Comparison of ENCODE assay signal across 13 cellular contexts in the genomic region with DNA sequence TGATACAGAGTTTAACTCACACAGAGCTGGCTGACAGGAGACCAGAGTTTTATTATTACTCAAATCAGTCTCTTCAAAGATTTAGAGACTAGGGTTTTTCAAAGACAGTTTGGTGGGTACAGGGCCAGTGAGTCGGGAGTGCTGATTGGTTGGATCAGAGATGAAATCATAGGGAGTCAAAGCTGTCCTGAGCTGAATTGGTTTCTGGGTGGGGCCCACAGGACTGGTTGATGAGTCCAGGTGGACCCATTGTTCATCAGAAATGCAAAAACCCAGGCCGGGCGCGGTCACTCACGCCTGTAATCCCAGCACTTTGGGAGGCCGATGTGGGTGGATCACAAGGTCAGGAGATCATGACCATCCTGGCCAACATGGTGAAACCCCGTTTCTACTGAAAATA. TPM values are rescaled to one million over a fixed set of nuclear protein-coding genes. Genes with fewer than 3 reads are reported as not detected.
A peak's percentile ranks its signal among the peaks of the same experiment; 100 is the strongest.
DNase-seq lines count a peak whose midpoint lies in the region; ATAC-seq and TF ChIP-seq lines count a peak whose summit lies in the region.
"Not testable (repeated sequence)": the region's sequence is repeated elsewhere in the genome, so short reads cannot be mapped to it uniquely, and the experiment has no call there.
"Had no signal": no experiment of that assay in that cellular context is flagged by ENCODE, and none has a peak within 500 bp of the region (broad histone marks: within the 10 kb centered on the region; RNA-seq: fewer than 3 reads in every experiment).

No MANE protein-coding gene starts in this region.

- H3K27me3 ChIP-seq in PC-3 (ENCODE audit: low read length); testis: not testable (repeated sequence)

- H3K4me1 ChIP-seq in PC-3 (ENCODE audit: insufficient read depth, low read length), result peaks cover 15% of the 10 kb centered on the region
- not testable (repeated sequence) for H3K4me1 ChIP-seq in testis

- not testable (repeated sequence) for TF ChIP-seq POLR2A in testis (IDR thresholded peaks at IDR 0.05)

- not testable (repeated sequence) for H3K9me3 ChIP-seq in PC-3 (ENCODE audit: low read length); testis

- POLR2A ChIA-PET in PC-3 (lab: Charles Lee; ENCODE audit: unreplicated experiment), result interaction anchor here (0.6 kb wide), 1 partner anchor 106 kb away, joined by 7 read pairs; no protein-coding TSS in a partner anchor

- not testable (repeated sequence) for H3K79me2 ChIP-seq in PC-3 (ENCODE audit: low read length)

- not testable (repeated sequence) for BruUV-seq in PC-3 (replicated peaks; lab: Mats Ljungman, UMichigan)

- intact Hi-C loops in PC-3 (cut with micrococcal nuclease), result loop anchor here (1.0 to 10.0 kb wide), 2 partner anchors 32 to 78 kb away; no protein-coding TSS in a partner anchor
- intact Hi-C loops in activated naive CD4-positive, alpha-beta T cell treated with anti-CD3 and anti-CD28 coated beads for 36 hours (cut with micrococcal nuclease); testis (cut with DNase I; ENCODE audit: low total_unique reads): not testable (repeated sequence)

- DNase-seq in NCI-H146 (lab: John Stamatoyannopoulos, UW) (peak; percentile 84), PC-3 (peak; percentile 16), epithelial cell of esophagus (ENCODE audit: low read depth) (peak; percentile 61), testis (peak; percentile 19)
- DNase-seq in activated naive CD4-positive, alpha-beta T cell treated with anti-CD3 and anti-CD28 coated beads for 36 hours, result peak; percentile 8
- not testable (repeated sequence) for DNase-seq in mesothelial cell of epicardium (ENCODE audit: low spot score in 2 of 2, unreplicated experiment in 2 of 2)

- CTCF ChIA-PET in PC-3 (lab: Charles Lee), result interaction anchor here (0.5 to 0.9 kb wide), 2 partner anchors 32 to 190 kb away, joined by 3 to 12 read pairs; no protein-coding TSS in a partner anchor
- CTCF ChIA-PET in activated naive CD4-positive, alpha-beta T cell treated with anti-CD3 and anti-CD28 coated beads for 36 hours (lab: Charles Lee), result interaction anchor here (0.6 to 1.2 kb wide), 3 partner anchors 32 to 301 kb away, joined by 3 to 8 read pairs (median 3); no protein-coding TSS in a partner anchor

- H3K36me3 ChIP-seq in PC-3 (ENCODE audit: low read depth, low read length); testis (ENCODE audit: low read depth, missing control alignments): not testable (repeated sequence)

- H3K4me2 ChIP-seq in PC-3 (ENCODE audit: low read length), result peak overlapping the region; percentile 74

- not testable (repeated sequence) for H3K27me3 Mint-ChIP-seq in activated naive CD4-positive, alpha-beta T cell treated with anti-CD3 and anti-CD28 coated beads for 36 hours (ENCODE audit: low read depth); mesothelial cell of epicardium (ENCODE audit: low read depth)

- not testable (repeated sequence) for H3K9me2 ChIP-seq in PC-3 (replicated peaks; ENCODE audit: low read length)

- H3K27ac ChIP-seq in C4-2B (peak overlapping the region; percentile 52), PC-3 (ENCODE audit: low read length) (peak overlapping the region; percentile 92)
- H3K27ac ChIP-seq in testis, result not testable (repeated sequence)

- not testable (repeated sequence) for H3F3A ChIP-seq in PC-3 (ENCODE audit: low read length, unreplicated experiment)

- peak overlapping the region; percentile 58 for H2AFZ ChIP-seq in PC-3 (ENCODE audit: low read length)

- 80 to 86% methylated on average over 7 of the region's 7 CpGs for WGBS in testis, 2 donors

- peak; percentile 36 for ATAC-seq in PC-3

- H3K27ac Mint-ChIP-seq in activated naive CD4-positive, alpha-beta T cell treated with anti-CD3 and anti-CD28 coated beads for 36 hours, result not testable (repeated sequence)
- H3K27ac Mint-ChIP-seq in mesothelial cell of epicardium, result peak overlapping the region; percentile 14

- peak overlapping the region; percentile 67 for H3K9ac ChIP-seq in PC-3 (ENCODE audit: low read length)

- not testable (repeated sequence) for TF ChIP-seq CTCF in C4-2B (conservative IDR thresholded peaks at IDR 0.05); PC-3 (conservative IDR thresholded peaks at IDR 0.05; ENCODE audit: low read depth, low read length); epithelial cell of esophagus (IDR thresholded peaks at IDR 0.05; ENCODE audit: insufficient read depth, low read depth, low read length, missing control alignments); mesothelial cell of epicardium (IDR thresholded peaks at IDR 0.05; ENCODE audit: unreplicated experiment); testis (IDR thresholded peaks at IDR 0.05)

- not testable (repeated sequence) for H3K4me3 Mint-ChIP-seq in activated naive CD4-positive, alpha-beta T cell treated with anti-CD3 and anti-CD28 coated beads for 36 hours; mesothelial cell of epicardium

- H3K4me1 Mint-ChIP-seq in activated naive CD4-positive, alpha-beta T cell treated with anti-CD3 and anti-CD28 coated beads for 36 hours (ENCODE audit: low read depth), result not testable (repeated sequence)
- H3K4me1 Mint-ChIP-seq in mesothelial cell of epicardium, result peaks cover 15% of the 10 kb centered on the region

- H3K36me3 Mint-ChIP-seq in activated naive CD4-positive, alpha-beta T cell treated with anti-CD3 and anti-CD28 coated beads for 36 hours (ENCODE audit: low read depth); mesothelial cell of epicardium: not testable (repeated sequence)

- not testable (repeated sequence) for H3K9me3 Mint-ChIP-seq in activated naive CD4-positive, alpha-beta T cell treated with anti-CD3 and anti-CD28 coated beads for 36 hours; mesothelial cell of epicardium

- peak overlapping the region; percentile 48 for H3K4me3 ChIP-seq in PC-3 (ENCODE audit: low read length)
- not testable (repeated sequence) for H3K4me3 ChIP-seq in epithelial cell of esophagus (ENCODE audit: low read length); testis

- not testable (repeated sequence) for H4K20me1 ChIP-seq in PC-3 (ENCODE audit: low read length)

RNA-seq across cellular contexts. Expression of gene RCBTB1, which starts 17.3 kb away (rescaled TPM):
- total RNA-seq in PC-3 (2014; rRNA removed) (4.9 and 5.4 TPM in 2 replicates), mesothelial cell of epicardium (24.2 to 24.4 TPM (median 24.3 TPM) in 3 replicates), testis (10 to 100 TPM; 20.5 to 32.8 TPM)
- total RNA-seq in activated naive CD4-positive, alpha-beta T cell treated with anti-CD3 and anti-CD28 coated beads for 36 hours, result 10 to 100 TPM; 17.8 to 19.2 TPM
- 14.4 TPM for polyA plus RNA-seq in testis (ENCODE audit: insufficient read depth, low read depth, low replicate concordance)

RNA-seq across cellular contexts. Expression of gene ARL11, which starts 25.7 kb away (rescaled TPM):
- total RNA-seq in PC-3 (2014; rRNA removed) (not detected in 2 replicates), mesothelial cell of epicardium (0.11 to 0.20 TPM (median 0.16 TPM) in 3 replicates), testis (under 1 TPM; 0.25 to 0.47 TPM)
- under 1 TPM; 0.62 to 0.72 TPM for total RNA-seq in activated naive CD4-positive, alpha-beta T cell treated with anti-CD3 and anti-CD28 coated beads for 36 hours
- 0.62 TPM for polyA plus RNA-seq in testis (ENCODE audit: insufficient read depth, low read depth, low replicate concordance)
- total RNA-seq: A172, Daoy, GM23248, HFFc6, HT1080 had no signal
- polyA plus RNA-seq: BJ, GM23248 had no signal
